Comparison of ENCODE assay signal across 13 cellular contexts in genomic region chr10:91604936-91605534, GRCh38. TPM values are rescaled to one million over a fixed set of nuclear protein-coding genes. Genes with fewer than 3 reads are reported as not detected.
DNase-seq lines count a peak whose midpoint lies in the region; ATAC-seq, FAIRE-seq and TF ChIP-seq lines count a peak whose summit lies in the region.
"Had no signal": no experiment of that assay in that cellular context is flagged by ENCODE, and none has a peak within 500 bp of the region (broad histone marks: within the 10 kb centered on the region; RNA-seq: fewer than 3 reads in every experiment).

No MANE protein-coding gene starts in this region.

- no peak for TF ChIP-seq CTCF in A549 (IDR thresholded peaks at IDR 0.05)
- TF ChIP-seq CTCF in nephron (IDR thresholded peaks at IDR 0.05; ENCODE audit: unreplicated experiment in 3 of 3): no peak

- FAIRE-seq in A549 (lab: Jason Lieb, UNC) (peak; percentile 46), urothelium cell line (lab: Jason Lieb, UNC) (no peak)
- FAIRE-seq: small intestine had no signal

- POLR2A ChIA-PET in A549 (lab: Yijun Ruan, JAX): interaction anchor here (1.0 kb wide), 1 partner anchor 28 kb away, joined by 6 read pairs; the partner anchor contains the start of gene PPP1R3C

- TF ChIP-seq RAD21 in A549 (conservative IDR thresholded peaks at IDR 0.05 in 1 of 2, IDR thresholded peaks at IDR 0.05 in 1 of 2): 0 out of 5 replicates have a peak, but pooled peaks of 1 of the 2 experiments have one; percentile 21

- peaks cover 53% of the 10 kb centered on the region for H3K4me1 ChIP-seq in A549

- H3K4me3 ChIP-seq in A549: no peak overlapping the region
- H3K4me3 ChIP-seq: left lung had no signal

- H3K36me3 Mint-ChIP-seq in nephron (ENCODE audit: low read depth): no peaks in the 10 kb centered on the region

- peak overlapping the region in 2 of 3 experiments; percentile 14 to 19 for H3K4me3 Mint-ChIP-seq in nephron
- H3K4me3 Mint-ChIP-seq: activated naive CD4-positive, alpha-beta T cell treated with anti-CD3 and anti-CD28 coated beads for 36 hours; CD4-positive, alpha-beta T cell had no signal

- CTCF ChIA-PET in A549 (lab: Yijun Ruan, JAX): interaction anchor here (0.6 to 3.3 kb wide), 11 partner anchors 8 to 800 kb away, joined by 3 to 17 read pairs (median 4); partner anchors contain the start of gene PPP1R3C

- peak overlapping the region; percentile 49 for H3K4me2 ChIP-seq in A549

- DNase-seq in A549 (ENCODE audit: low read depth in 1 of 2, low spot score in 1 of 2): peak in 1 of 2 experiments; percentile 48
- peak; percentile 79 for DNase-seq in M059J (ENCODE audit: low read depth)
- DNase-seq in urothelium cell line (ENCODE audit: low spot score): no peak
- DNase-seq in CD1c-positive myeloid dendritic cell (ENCODE audit: extremely low spot score): no peak
- no peak for DNase-seq in NOMO-1 treated with dmso at 0.1 percent for 144 hours (lab: John Stamatoyannopoulos, UW; ENCODE audit: unreplicated experiment)
- DNase-seq: activated naive CD4-positive, alpha-beta T cell treated with anti-CD3 and anti-CD28 coated beads for 36 hours; CD4-positive, alpha-beta T cell; left lung; NCI-H1417 treated with DMSO at 0.1 percent for 48 hours; small intestine had no signal

- peak; percentile 24 to 35; a peak in 1 of 5 replicates for TF ChIP-seq EP300 in A549 (IDR thresholded peaks at IDR 0.05)

- peaks cover 46% of the 10 kb centered on the region for H3K4me1 Mint-ChIP-seq in nephron

- no peaks in the 10 kb centered on the region for H3K27me3 Mint-ChIP-seq in nephron (ENCODE audit: low read depth)
- H3K27me3 Mint-ChIP-seq: CD4-positive, alpha-beta T cell had no signal

- peak overlapping the region; percentile 98 for H3K27ac Mint-ChIP-seq in nephron
- H3K27ac Mint-ChIP-seq: activated naive CD4-positive, alpha-beta T cell treated with anti-CD3 and anti-CD28 coated beads for 36 hours; CD4-positive, alpha-beta T cell had no signal

- ATAC-seq in A549 (peak; percentile 32 to 54; a peak in 2 of 6 replicates), HG03039 (IDR thresholded peaks at IDR 0.05; ENCODE audit: unreplicated experiment) (no peak)
- ATAC-seq: left lung had no signal

- no peak for TF ChIP-seq POLR2A in A549 (IDR thresholded peaks at IDR 0.05; ENCODE audit: low read length)

- peaks cover 10% of the 10 kb centered on the region; the same call in 1 of the 3 replicates for H3K9me3 ChIP-seq in A549

- H3K27ac ChIP-seq in A549 (peak overlapping the region; percentile 73 to 81), cingulate gyrus (ENCODE audit: low read depth, low read length) (peak overlapping the region; percentile 49)

- H3K9me3 Mint-ChIP-seq in nephron: peaks cover 12% of the 10 kb centered on the region
- H3K9me3 Mint-ChIP-seq: CD4-positive, alpha-beta T cell had no signal

TF ChIP-seq in A549, 52 proteins besides CTCF, POLR2A, EP300 and RAD21:
- TF ChIP-seq CEBPB (IDR thresholded peaks at IDR 0.05) (0 out of 4 replicates have a peak, but pooled peaks of 1 of the 2 experiments have one; percentile 39), HOXB13 (CRISPR knock-in tag; IDR thresholded peaks at IDR 0.05; ENCODE audit: low read depth) (no peak), JUN (IDR thresholded peaks at IDR 0.05) (peak; percentile 41 to 54; a peak in 1 of 5 replicates), TFCP2L1 (CRISPR knock-in tag; IDR thresholded peaks at IDR 0.05) (no peak), JUNB (IDR thresholded peaks at IDR 0.05) (peak; percentile 96), FOSL2 (IDR thresholded peaks at IDR 0.05) (peak; percentile 91), FOSL2 (CRISPR knock-in tag; IDR thresholded peaks at IDR 0.05) (peak; percentile 87), ZSCAN20 (CRISPR knock-in tag; IDR thresholded peaks at IDR 0.05) (no peak), FOXS1 (CRISPR knock-in tag; IDR thresholded peaks at IDR 0.05) (no peak), PHF8 (IDR thresholded peaks at IDR 0.05; ENCODE audit: borderline replicate concordance, low read depth) (no peak), GATA3 (IDR thresholded peaks at IDR 0.05; ENCODE audit: borderline replicate concordance) (peak; percentile 66; the same call in 1 of the 2 replicates)
- TF ChIP-seq, protein P1, sequence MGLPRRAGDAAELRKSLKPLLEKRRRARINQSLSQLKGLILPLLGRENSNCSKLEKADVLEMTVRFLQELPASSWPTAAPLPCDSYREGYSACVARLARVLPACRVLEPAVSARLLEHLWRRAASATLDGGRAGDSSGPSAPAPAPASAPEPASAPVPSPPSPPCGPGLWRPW (IDR thresholded peaks at IDR 0.05): no peak
- TF ChIP-seq, protein P2, sequence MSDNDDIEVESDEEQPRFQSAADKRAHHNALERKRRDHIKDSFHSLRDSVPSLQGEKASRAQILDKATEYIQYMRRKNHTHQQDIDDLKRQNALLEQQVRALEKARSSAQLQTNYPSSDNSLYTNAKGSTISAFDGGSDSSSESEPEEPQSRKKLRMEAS (IDR thresholded peaks at IDR 0.05): peak; percentile 32; the same call in 1 of the 2 replicates
TF ChIP-seq in A549: peak in this region for 6.

RNA-seq across cellular contexts. Expression of gene PPP1R3C, which starts 27.8 kb away (rescaled TPM):
- polyA plus RNA-seq in A549 (2011; rRNA removed) (19.7 and 20.0 TPM in 2 replicates), A549 (2017; fragmentation: RNase III; extraction: RNeasy Plus Mini Kit Qiagen cat#74134 plus additional on column Dnase treatment) (9.8 to 10.9 TPM (median 10.5 TPM) in 3 replicates)
- 4.4 and 5.5 TPM in 2 replicates for polyA plus RNA-seq in A549 (2012; cell fraction: cytosol; rRNA removed)
- polyA plus RNA-seq in A549 (2012; cell fraction: nucleus; rRNA removed): 2.3 and 3.9 TPM in 2 replicates
- polyA minus RNA-seq in A549 (2011; rRNA and poly(A)+ RNA removed): 19.0 and 21.4 TPM in 2 replicates
- 15.9 and 18.1 TPM in 2 replicates for total RNA-seq in M059J (2014; rRNA removed; shearing (Covaris generic))
- total RNA-seq: CD4-positive, alpha-beta T cell had no signal
